8 cellular contexts compared by ENCODE assay signal in genomic region chr7:4745971-4746919, GRCh38. TPM values are rescaled to one million over a fixed set of nuclear protein-coding genes. Genes with fewer than 3 reads are reported as not detected.
DNase-seq lines count a peak whose midpoint lies in the region; ATAC-seq, FAIRE-seq and TF ChIP-seq lines count a peak whose summit lies in the region.

No MANE protein-coding gene starts in this region.

- peak overlapping the region; percentile 75 to 98 for H3K27ac ChIP-seq in small intestine (ENCODE audit: low read depth in 1 of 2, low read length in 1 of 2)

- TF ChIP-seq CTCF in glutamatergic neuron (IDR thresholded peaks at IDR 0.05; ENCODE audit: partially characterized antibody, unreplicated experiment) = no peak

- peak overlapping the region in 1 of 2 donors; percentile 21 for H3K4me3 ChIP-seq in small intestine (ENCODE audit: low read depth in 1 of 2, low read length in 2 of 2)

- peak overlapping the region; percentile 83 for H3K4me3 Mint-ChIP-seq in activated T-helper 1 cell treated with anti-CD3 and anti-CD28 coated beads, Interleukin-12 subunit alpha, Interleukin-12 subunit beta, Interleukin-2, Interleukin-4 antibody, amounts not matched to agents 30 ng/mL and 10 ng/mL and 1 ng/mL, durations not matched to agents 14 hours and 24 hours and 36 hours
- no peak overlapping the region for H3K4me3 Mint-ChIP-seq in glutamatergic neuron (ENCODE audit: unreplicated experiment)

- 44 to 45% (median 45%) methylated on average over 12 of the region's 12 CpGs for WGBS in small intestine, 3 donors

- no peaks in the 10 kb centered on the region for H3K9me3 ChIP-seq in small intestine (ENCODE audit: control insufficient read depth, low read depth)

- intact Hi-C loops in activated T-helper 1 cell treated with anti-CD3 and anti-CD28 coated beads, Interleukin-12 subunit alpha, Interleukin-12 subunit beta, Interleukin-2, Interleukin-4 antibody, amounts not matched to agents 30 ng/mL and 10 ng/mL and 1 ng/mL, durations not matched to agents 14 hours and 24 hours and 36 hours (cut with micrococcal nuclease) = loop anchor here (1.0 kb wide), 2 partner anchors 8 to 105 kb away; no protein-coding TSS in a partner anchor

- no peaks in the 10 kb centered on the region for H3K36me3 ChIP-seq in small intestine (ENCODE audit: control insufficient read depth in 2 of 2, insufficient read depth in 2 of 2, low read length in 2 of 2)

- no peaks in the 10 kb centered on the region for H3K27me3 Mint-ChIP-seq in activated T-helper 1 cell treated with anti-CD3 and anti-CD28 coated beads, Interleukin-12 subunit alpha, Interleukin-12 subunit beta, Interleukin-2, Interleukin-4 antibody, amounts not matched to agents 30 ng/mL and 10 ng/mL and 1 ng/mL, durations not matched to agents 14 hours and 24 hours and 36 hours (ENCODE audit: insufficient read depth)
- peaks cover 6% of the 10 kb centered on the region for H3K27me3 Mint-ChIP-seq in glutamatergic neuron (ENCODE audit: unreplicated experiment)

- DNase-seq in COLO829 (ENCODE audit: low spot score) (peak; percentile 63), KBM-7 (peak; percentile 57), glutamatergic neuron (no peak), small intestine (peak; percentile 84), G401 (ENCODE audit: low spot score) (no peak)
- DNase-seq in activated T-helper 1 cell treated with anti-CD3 and anti-CD28 coated beads, Interleukin-12 subunit alpha, Interleukin-12 subunit beta, Interleukin-2, Interleukin-4 antibody, amounts not matched to agents 30 ng/mL and 10 ng/mL and 1 ng/mL, durations not matched to agents 14 hours and 24 hours and 36 hours (ENCODE audit: low spot score) = no peak
- no peak for DNase-seq in effector CD4-positive, alpha-beta T cell

- peak overlapping the region; percentile 93 for H3K27ac Mint-ChIP-seq in activated T-helper 1 cell treated with anti-CD3 and anti-CD28 coated beads, Interleukin-12 subunit alpha, Interleukin-12 subunit beta, Interleukin-2, Interleukin-4 antibody, amounts not matched to agents 30 ng/mL and 10 ng/mL and 1 ng/mL, durations not matched to agents 14 hours and 24 hours and 36 hours
- peak overlapping the region; percentile 45 for H3K27ac Mint-ChIP-seq in glutamatergic neuron (ENCODE audit: unreplicated experiment)

- no peaks in the 10 kb centered on the region for H3K27me3 ChIP-seq in small intestine (ENCODE audit: control insufficient read depth in 2 of 2, insufficient read depth in 2 of 2, low read length in 2 of 2)

- in situ Hi-C loops in KBM-7 (cut with MboI; ENCODE audit: low pct_unique_long_range_greater_than_20kb, low sequenced_read_pairs) (no loop called here), G401 (cut with HindIII; ENCODE audit: low sequenced_read_pairs) (no loop called here)

- peaks cover 63% of the 10 kb centered on the region for H3K4me1 Mint-ChIP-seq in activated T-helper 1 cell treated with anti-CD3 and anti-CD28 coated beads, Interleukin-12 subunit alpha, Interleukin-12 subunit beta, Interleukin-2, Interleukin-4 antibody, amounts not matched to agents 30 ng/mL and 10 ng/mL and 1 ng/mL, durations not matched to agents 14 hours and 24 hours and 36 hours (ENCODE audit: low read depth)
- H3K4me1 Mint-ChIP-seq in glutamatergic neuron (ENCODE audit: low read depth, unreplicated experiment) = peaks cover 27% of the 10 kb centered on the region

- no peak for FAIRE-seq in small intestine (lab: Jason Lieb, UNC)

- H3K36me3 Mint-ChIP-seq in activated T-helper 1 cell treated with anti-CD3 and anti-CD28 coated beads, Interleukin-12 subunit alpha, Interleukin-12 subunit beta, Interleukin-2, Interleukin-4 antibody, amounts not matched to agents 30 ng/mL and 10 ng/mL and 1 ng/mL, durations not matched to agents 14 hours and 24 hours and 36 hours (ENCODE audit: low read depth) = peaks cover 32% of the 10 kb centered on the region
- no peaks in the 10 kb centered on the region for H3K36me3 Mint-ChIP-seq in glutamatergic neuron (ENCODE audit: unreplicated experiment)

- H3K9me3 Mint-ChIP-seq in activated T-helper 1 cell treated with anti-CD3 and anti-CD28 coated beads, Interleukin-12 subunit alpha, Interleukin-12 subunit beta, Interleukin-2, Interleukin-4 antibody, amounts not matched to agents 30 ng/mL and 10 ng/mL and 1 ng/mL, durations not matched to agents 14 hours and 24 hours and 36 hours = no peaks in the 10 kb centered on the region
- H3K9me3 Mint-ChIP-seq in glutamatergic neuron (ENCODE audit: unreplicated experiment) = peaks cover 2% of the 10 kb centered on the region

- no peak for ATAC-seq in GM21717 (IDR thresholded peaks at IDR 0.05; ENCODE audit: unreplicated experiment)

- peaks cover 0 to 9% of the 10 kb centered on the region in 2 donors for H3K4me1 ChIP-seq in small intestine (ENCODE audit: control insufficient read depth in 2 of 2, insufficient read depth in 1 of 2, low read depth in 1 of 2, low read length in 1 of 2)

RNA-seq across cellular contexts. Expression of gene AP5Z1, which starts 29.2 kb away (rescaled TPM):
- 55.9 and 56.8 TPM in 2 replicates for total RNA-seq in activated T-helper 1 cell treated with anti-CD3 and anti-CD28 coated beads, Interleukin-12 subunit alpha, Interleukin-12 subunit beta, Interleukin-2, Interleukin-4 antibody, amounts not matched to agents 30 ng/mL and 10 ng/mL and 1 ng/mL, durations not matched to agents 14 hours and 24 hours and 36 hours
- total RNA-seq in glutamatergic neuron (ENCODE audit: unreplicated experiment) = 49.8 TPM
- polyA plus RNA-seq in small intestine = 100 to 1,000 TPM in 1 of 3 donors, 10 to 100 TPM in 2; 42.3 to 116 (median 86.1) TPM
- 53.5 and 56.9 TPM in 2 replicates for total RNA-seq in G401 (2014; rRNA removed; shearing (Covaris generic))

Comparison
In these comparisons a context has a peak if more than half of its experiments do, and no peak if none do; other contexts are left out.
1. DNase-seq: peak in COLO829 (single experiment), KBM-7 (single experiment) and small intestine (single experiment); none in activated T-helper 1 cell treated with anti-CD3 and anti-CD28 coated beads, Interleukin-12 subunit alpha, Interleukin-12 subunit beta, Interleukin-2, Interleukin-4 antibody, amounts not matched to agents 30 ng/mL and 10 ng/mL and 1 ng/mL, durations not matched to agents 14 hours and 24 hours and 36 hours (single experiment), glutamatergic neuron (single experiment), G401 (single experiment) and effector CD4-positive, alpha-beta T cell (single experiment).